5 cellular contexts compared by ENCODE assay signal in the genomic region with DNA sequence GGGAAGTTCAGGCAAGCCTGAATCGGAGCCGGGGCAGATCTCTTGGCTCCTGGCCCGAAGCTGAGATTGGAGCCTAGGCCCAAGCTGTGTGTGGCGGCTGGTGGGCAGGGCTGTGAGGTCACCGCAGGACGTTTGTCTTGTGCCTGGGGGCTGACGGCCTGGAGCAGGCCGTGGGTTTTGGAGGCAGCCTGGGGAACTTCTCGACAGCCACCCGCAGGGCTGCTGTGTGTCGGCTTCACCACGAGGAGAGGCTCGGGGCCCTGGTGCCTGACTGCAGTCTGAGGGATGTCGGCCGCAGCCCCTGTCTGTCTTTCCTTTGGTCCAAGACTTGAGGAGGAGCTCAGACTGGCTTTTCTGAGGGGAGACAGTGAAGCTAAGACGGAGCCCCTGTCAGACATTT. TPM values are rescaled to one million over a fixed set of nuclear protein-coding genes. Genes with fewer than 3 reads are reported as not detected.
"Had no signal": no experiment of that assay in that cellular context is flagged by ENCODE, and none has a peak within 500 bp of the region (broad histone marks: within the 10 kb centered on the region; RNA-seq: fewer than 3 reads in every experiment).

No MANE protein-coding gene starts in this region.

RNA-seq across cellular contexts. Expression of gene FAM90A1, which starts 5.1 kb away (rescaled TPM):
- total RNA-seq: ascending aorta, astrocyte, bronchial epithelial cell, cardiac septum had no signal
- polyA plus RNA-seq: cardiac muscle cell had no signal
